8 cellular contexts compared by ENCODE assay signal in the genomic region with DNA sequence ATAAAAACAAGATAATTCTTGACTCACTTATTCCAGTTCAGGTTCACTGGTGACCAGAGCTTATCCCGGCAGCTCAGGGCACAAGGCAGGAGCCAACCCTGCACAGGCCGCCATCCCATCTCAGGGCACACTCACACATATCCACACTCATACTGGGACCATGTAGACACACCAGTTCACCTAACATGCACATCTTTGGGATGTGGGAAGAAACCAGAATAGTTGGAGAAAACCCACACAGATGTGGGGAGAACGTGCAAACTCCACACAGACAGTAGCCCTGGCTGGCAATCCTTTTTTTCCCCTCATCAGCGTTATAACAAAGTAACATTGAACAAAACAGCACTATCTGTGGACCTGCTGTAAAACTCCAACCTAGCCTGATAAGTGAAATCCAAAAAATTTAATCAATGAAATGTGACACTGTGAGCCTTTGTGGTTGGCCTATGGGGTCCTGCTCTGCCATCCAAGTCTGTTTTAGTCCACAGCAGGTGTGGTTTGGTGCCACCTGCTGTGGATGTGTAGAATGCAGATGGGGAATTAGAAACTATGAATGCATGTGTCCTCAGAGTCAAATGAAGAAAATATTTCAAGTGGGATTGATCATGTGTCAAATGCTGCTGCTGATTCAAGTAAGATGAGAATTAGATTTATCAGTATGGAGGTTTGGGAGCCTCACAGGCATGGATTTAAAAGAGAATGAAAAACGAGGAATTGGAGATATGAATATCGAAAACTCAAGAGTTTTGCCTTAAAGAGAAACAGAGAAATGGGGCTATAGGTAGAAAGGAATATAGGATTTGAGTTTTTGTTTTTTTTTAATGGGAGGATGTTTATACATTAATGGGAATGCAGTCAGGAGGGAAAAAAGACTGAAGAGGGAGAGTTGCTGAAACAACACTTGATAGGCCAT. TPM values are rescaled to one million over a fixed set of nuclear protein-coding genes. Genes with fewer than 3 reads are reported as not detected.
DNase-seq lines count a peak whose midpoint lies in the region; ATAC-seq and TF ChIP-seq lines count a peak whose summit lies in the region.

No MANE protein-coding gene starts in this region.

- CTCF ChIA-PET in RWPE1 (lab: Yijun Ruan, JAX), result interaction anchor here (0.5 kb wide), 1 partner anchor 14 kb away, joined by 3 read pairs; no protein-coding TSS in a partner anchor

- TF ChIP-seq CTCF in RWPE1 (conservative IDR thresholded peaks at IDR 0.05; ENCODE audit: low read depth) (peak; percentile 86), omental fat pad (IDR thresholded peaks at IDR 0.05) (no peak)

- peak; percentile 62 for ATAC-seq in GM19328 (IDR thresholded peaks at IDR 0.05; ENCODE audit: unreplicated experiment)
- ATAC-seq in activated naive CD8-positive, alpha-beta T cell treated with anti-CD3 and anti-CD28 coated beads, Interleukin-2, amount 10 ng/mL, durations not matched to agents 7 days and 5 days (ENCODE audit: low read depth), result peak; percentile 67
- ATAC-seq in left ventricle myocardium superior, result peak; percentile 78
- no peak for ATAC-seq in omental fat pad (ENCODE audit: low FRiP score)

- H3K4me1 Mint-ChIP-seq in activated naive CD8-positive, alpha-beta T cell treated with anti-CD3 and anti-CD28 coated beads, Interleukin-2, amount 10 ng/mL, durations not matched to agents 7 days and 5 days, result no peaks in the 10 kb centered on the region

- intact Hi-C loops in left ventricle myocardium superior (cut with micrococcal nuclease), result no loop called here

- no peak overlapping the region for H3K4me3 Mint-ChIP-seq in activated naive CD8-positive, alpha-beta T cell treated with anti-CD3 and anti-CD28 coated beads, Interleukin-2, amount 10 ng/mL, durations not matched to agents 7 days and 5 days

- DNase-seq in DMS 273 treated with DMSO at 0.1 percent for 48 hours (lab: John Stamatoyannopoulos, UW) (peak; percentile 2), HT-29 (ENCODE audit: low spot score) (peak; percentile 63), RWPE1 (ENCODE audit: low spot score) (peak; percentile 56), left ventricle myocardium superior (peak; percentile 38), smooth muscle cell of the brain vasculature (ENCODE audit: low read depth, low spot score) (peak; percentile 20), omental fat pad (ENCODE audit: low spot score) (no peak)
- DNase-seq in activated naive CD8-positive, alpha-beta T cell treated with anti-CD3 and anti-CD28 coated beads, Interleukin-2, amount 10 ng/mL, durations not matched to agents 7 days and 5 days, result peak; percentile 40

- H3K9me3 Mint-ChIP-seq in activated naive CD8-positive, alpha-beta T cell treated with anti-CD3 and anti-CD28 coated beads, Interleukin-2, amount 10 ng/mL, durations not matched to agents 7 days and 5 days, result no peaks in the 10 kb centered on the region

- no peak overlapping the region for H3K27ac Mint-ChIP-seq in activated naive CD8-positive, alpha-beta T cell treated with anti-CD3 and anti-CD28 coated beads, Interleukin-2, amount 10 ng/mL, durations not matched to agents 7 days and 5 days

- H3K36me3 Mint-ChIP-seq in activated naive CD8-positive, alpha-beta T cell treated with anti-CD3 and anti-CD28 coated beads, Interleukin-2, amount 10 ng/mL, durations not matched to agents 7 days and 5 days, result peaks cover 36% of the 10 kb centered on the region

- H3K27ac ChIP-seq in RWPE1, result no peak overlapping the region

- H3K27me3 Mint-ChIP-seq in activated naive CD8-positive, alpha-beta T cell treated with anti-CD3 and anti-CD28 coated beads, Interleukin-2, amount 10 ng/mL, durations not matched to agents 7 days and 5 days, result no peaks in the 10 kb centered on the region

- POLR2A ChIA-PET in RWPE1 (lab: Yijun Ruan, JAX; ENCODE audit: low non-redundant PET), result no interaction called here
- POLR2A ChIA-PET in activated naive CD8-positive, alpha-beta T cell treated with anti-CD3 and anti-CD28 coated beads, Interleukin-2, amount 10 ng/mL, durations not matched to agents 7 days and 5 days (lab: Charles Lee), result no interaction called here

RNA-seq across cellular contexts. Expression of a gene that starts 47.0 kb away (rescaled TPM):
- total RNA-seq in HT-29 (2014; rRNA removed; shearing (Covaris generic)), result 23.1 and 27.8 TPM in 2 replicates
- 100 to 1,000 TPM; 127 to 139 TPM for total RNA-seq in activated naive CD8-positive, alpha-beta T cell treated with anti-CD3 and anti-CD28 coated beads, Interleukin-2, amount 10 ng/mL, durations not matched to agents 7 days and 5 days
- total RNA-seq in left ventricle myocardium superior, result 368 TPM
- total RNA-seq in omental fat pad, result 100 to 1,000 TPM; 107 to 361 (median 319) TPM
